ENCODE assay signal across 8 cellular contexts in genomic region chr12:48997719-48998496, GRCh38. TPM values are rescaled to one million over a fixed set of nuclear protein-coding genes. Genes with fewer than 3 reads are reported as not detected.
A peak's percentile ranks its signal among the peaks of the same experiment; 100 is the strongest.
DNase-seq lines count a peak whose midpoint lies in the region; ATAC-seq and TF ChIP-seq lines count a peak whose summit lies in the region.

No MANE protein-coding gene starts in this region.

- peaks cover 54% of the 10 kb centered on the region for H3K4me1 Mint-ChIP-seq in dendritic cell treated with granulocyte-macrophage colony-stimulating factor and Interleukin-4, amounts not matched to agents 40 ng/mL and 50 ng/mL, for 4 days (ENCODE audit: low read depth)
- H3K4me1 Mint-ChIP-seq in naive B cell, result peaks cover 39 to 48% (median 46%) of the 10 kb centered on the region in 3 donors

- TF ChIP-seq POLR2A in GM19193 (IDR thresholded peaks at IDR 0.05; ENCODE audit: extremely low read depth, insufficient read depth, insufficient read length), result peak; percentile 42

- H3K9me3 ChIP-seq in NT2/D1 (ENCODE audit: insufficient read depth, low read length), result no peaks in the 10 kb centered on the region

- ATAC-seq in naive B cell (ENCODE audit: low read depth in 2 of 2), result peak; percentile 26 to 40
- no peak for ATAC-seq in HG03139 (IDR thresholded peaks at IDR 0.05; ENCODE audit: unreplicated experiment)

- H3K4me1 ChIP-seq in NT2/D1 (ENCODE audit: insufficient read depth, insufficient read length), result peaks cover 12% of the 10 kb centered on the region

- H3K27ac Mint-ChIP-seq in dendritic cell treated with granulocyte-macrophage colony-stimulating factor and Interleukin-4, amounts not matched to agents 40 ng/mL and 50 ng/mL, for 4 days, result no peak overlapping the region
- H3K27ac Mint-ChIP-seq in naive B cell, result peak overlapping the region; percentile 38 to 96 (median 89)

- peak overlapping the region; percentile 66 for H3K4me3 Mint-ChIP-seq in dendritic cell treated with granulocyte-macrophage colony-stimulating factor and Interleukin-4, amounts not matched to agents 40 ng/mL and 50 ng/mL, for 4 days
- H3K4me3 Mint-ChIP-seq in naive B cell, result peak overlapping the region; percentile 77 to 91 (median 84)

- peak; percentile 46 for DNase-seq in COLO668 (lab: John Stamatoyannopoulos, UW; ENCODE audit: unreplicated experiment)
- no peak for DNase-seq in NT2/D1 (ENCODE audit: low read depth, low spot score)
- peak; percentile 67 for DNase-seq in naive B cell
- DNase-seq in NCI-H446 treated with DMSO at 0.1 percent for 48 hours (lab: John Stamatoyannopoulos, UW), result no peak
- DNase-seq in cerebellar cortex (ENCODE audit: low spot score), result no peak

- peak overlapping the region; percentile 71 for H3K4me3 ChIP-seq in NT2/D1 (ENCODE audit: insufficient read length, low read depth)

- peaks cover 90% of the 10 kb centered on the region for H3K27me3 Mint-ChIP-seq in dendritic cell treated with granulocyte-macrophage colony-stimulating factor and Interleukin-4, amounts not matched to agents 40 ng/mL and 50 ng/mL, for 4 days
- H3K27me3 Mint-ChIP-seq in naive B cell, result peaks cover 25 to 62% (median 61%) of the 10 kb centered on the region in 3 donors

- H3K9me3 Mint-ChIP-seq in dendritic cell treated with granulocyte-macrophage colony-stimulating factor and Interleukin-4, amounts not matched to agents 40 ng/mL and 50 ng/mL, for 4 days, result no peaks in the 10 kb centered on the region
- H3K9me3 Mint-ChIP-seq in naive B cell, result peaks cover 0 to 2% (median 0%) of the 10 kb centered on the region in 7 donors

- H3K9ac ChIP-seq in NT2/D1 (ENCODE audit: insufficient read length, low read depth), result peak overlapping the region; percentile 75

- intact Hi-C loops in dendritic cell treated with granulocyte-macrophage colony-stimulating factor and Interleukin-4, amounts not matched to agents 40 ng/mL and 50 ng/mL, for 4 days (cut with micrococcal nuclease), result no loop called here

- peaks cover 58% of the 10 kb centered on the region for H3K27me3 ChIP-seq in NT2/D1 (ENCODE audit: insufficient read depth, insufficient read length)

- peaks cover 20% of the 10 kb centered on the region for H3K36me3 ChIP-seq in NT2/D1 (ENCODE audit: insufficient read depth, insufficient read length, low read length)

- H3K36me3 Mint-ChIP-seq in dendritic cell treated with granulocyte-macrophage colony-stimulating factor and Interleukin-4, amounts not matched to agents 40 ng/mL and 50 ng/mL, for 4 days (ENCODE audit: low read depth), result peaks cover 29% of the 10 kb centered on the region
- H3K36me3 Mint-ChIP-seq in naive B cell, result peaks cover 11% of the 10 kb centered on the region in 2 donors

RNA-seq across cellular contexts. Expression of gene DDN, which starts 1.3 kb away (rescaled TPM):
- under 1 TPM in 5 of 6 donors, not detected in 1; 0.12 to 0.52 (median 0.20) TPM for polyA plus RNA-seq in naive B cell (ENCODE audit: low read depth in 6 of 6)

RNA-seq across cellular contexts. Expression of gene WNT1, which starts 19.8 kb away (rescaled TPM):
- under 1 TPM in 1 of 6 donors, not detected in 5; 0.23 TPM for polyA plus RNA-seq in naive B cell (ENCODE audit: low read depth in 6 of 6)

RNA-seq across cellular contexts. Expression of gene PRKAG1, which starts 20.7 kb away (rescaled TPM):
- 10 to 100 TPM; 36.2 to 76.2 (median 52.1) TPM for polyA plus RNA-seq in naive B cell (ENCODE audit: low read depth in 6 of 6)

RNA-seq across cellular contexts. Expression of gene WNT10B, which starts 26.4 kb away (rescaled TPM):
- not detected for polyA plus RNA-seq in naive B cell (ENCODE audit: low read depth in 6 of 6)

RNA-seq across cellular contexts. Expression of gene ARF3, which starts 40.6 kb away (rescaled TPM):
- polyA plus RNA-seq in naive B cell (ENCODE audit: low read depth in 6 of 6), result 10 to 100 TPM; 21.7 to 40.3 (median 25.8) TPM

Comparison
In these comparisons a context has a peak if more than half of its experiments do, and no peak if none do; other contexts are left out.
1. DNase-seq: peak in COLO668 (single experiment) and naive B cell (single experiment); none in NT2/D1 (single experiment), NCI-H446 treated with DMSO at 0.1 percent for 48 hours (single experiment) and cerebellar cortex (single experiment).